In genomic region chr6:129660346-129660676, GRCh38 we compare ENCODE assay signal across 19 cellular contexts. TPM values are rescaled to one million over a fixed set of nuclear protein-coding genes. Genes with fewer than 3 reads are reported as not detected.
A peak's percentile ranks its signal among the peaks of the same experiment; 100 is the strongest.
DNase-seq lines count a peak whose midpoint lies in the region; ATAC-seq, FAIRE-seq and TF ChIP-seq lines count a peak whose summit lies in the region.
"Had no signal": no experiment of that assay in that cellular context is flagged by ENCODE, and none has a peak within 500 bp of the region (broad histone marks: within the 10 kb centered on the region; RNA-seq: fewer than 3 reads in every experiment).

No MANE protein-coding gene starts in this region.

- H3K9ac ChIP-seq in mammary epithelial cell (ENCODE audit: insufficient read depth, low read length) (peak overlapping the region; percentile 76), HepG2 (ENCODE audit: insufficient read depth, low read depth, low read length) (no peak overlapping the region)

- peaks cover 5% of the 10 kb centered on the region for H3K36me3 Mint-ChIP-seq in Caco-2 (ENCODE audit: insufficient read depth, unreplicated experiment)
- no peaks in the 10 kb centered on the region for H3K36me3 Mint-ChIP-seq in activated T-helper 2 cell treated with anti-CD3 and anti-CD28 coated beads, Interferon-gamma antibody, Interleukin-2, Interleukin-4, amounts not matched to agents 10 μg/mL and 5 μg/mL and 100 μg/mL, durations not matched to agents 14 hours and 24 hours and 36 hours (ENCODE audit: low read depth)

- TF ChIP-seq EP300 in HepG2 (IDR thresholded peaks at IDR 0.05; ENCODE audit: low read depth in 2 of 2, low read length in 2 of 2), result no peak
- no peak for TF ChIP-seq EP300 in HepG2 (CRISPR knock-in tag; IDR thresholded peaks at IDR 0.05; ENCODE audit: borderline replicate concordance)

- TF ChIP-seq RAD21 in HepG2 (CRISPR knock-in tag; IDR thresholded peaks at IDR 0.05), result no peak

- peak overlapping the region; percentile 29 for H3K27ac Mint-ChIP-seq in Caco-2 (ENCODE audit: unreplicated experiment)
- no peak overlapping the region for H3K27ac Mint-ChIP-seq in activated T-helper 2 cell treated with anti-CD3 and anti-CD28 coated beads, Interferon-gamma antibody, Interleukin-2, Interleukin-4, amounts not matched to agents 10 μg/mL and 5 μg/mL and 100 μg/mL, durations not matched to agents 14 hours and 24 hours and 36 hours
- H3K27ac Mint-ChIP-seq: stimulated activated naive CD8-positive, alpha-beta T cell treated with anti-CD3 and anti-CD28 coated beads, Interleukin-15, amount 100 ng/mL, for 72 hours had no signal

- no peak for FAIRE-seq in HepG2 (lab: Jason Lieb, UNC)
- no peak for FAIRE-seq in small intestine (lab: Jason Lieb, UNC)
- FAIRE-seq: D721Med, G401.6, H54 had no signal

- WGBS in mammary epithelial cell (ENCODE audit: low coverage, missing lambda C conversion rate), result 0% methylated on average over 2 of the region's 2 CpGs
- WGBS in HepG2 (ENCODE audit: low lambda C conversion rate), result 100% methylated on average over 2 of the region's 2 CpGs
- 56 to 87% (median 75%) methylated on average over 2 of the region's 2 CpGs for WGBS in small intestine, 3 donors

- POLR2A ChIA-PET in Caco-2 (lab: Charles Lee), result no interaction called here
- POLR2A ChIA-PET in HepG2 (lab: Yijun Ruan, JAX), result interaction anchor here (2.8 to 3.6 kb wide), 3 partner anchors 9 to 49 kb away, joined by 6 to 24 read pairs (median 11); partner anchors contain the start of gene ARHGAP18

- in situ Hi-C loops in mammary epithelial cell (cut with MboI; ENCODE audit: low sequenced_read_pairs in 2 of 2) (no loop called here), HepG2 (cut with HindIII; ENCODE audit: extremely low pct_ligation_motif_present, low pct_unique_long_range_greater_than_20kb) (no loop called here)

- DNase-seq in Caco-2 (no peak), mammary epithelial cell (no peak), HepG2 (ENCODE audit: low spot score) (no peak), small intestine (no peak), superior temporal gyrus (ENCODE audit: extremely low spot score) (no peak)
- no peak for DNase-seq in activated T-helper 2 cell treated with anti-CD3 and anti-CD28 coated beads, Interferon-gamma antibody, Interleukin-2, Interleukin-4, amounts not matched to agents 10 μg/mL and 5 μg/mL and 100 μg/mL, durations not matched to agents 14 hours and 24 hours and 36 hours (ENCODE audit: low spot score)
- DNase-seq: activated CD4-positive, CD25-positive, alpha-beta regulatory T cell treated with anti-CD3 and anti-CD28 coated beads, Interleukin-2, amount 50 U/mL, for 72 hours; activated CD8-positive, alpha-beta memory T cell treated with anti-CD3 and anti-CD28 coated beads, Interleukin-2, amount 50 U/mL, for 4 hours; activated naive CD4-positive, alpha-beta T cell treated with Interleukin-2 at 50 U/mL for 16 hours; AML-193; dermis blood vessel endothelial cell; SHP77; stimulated activated CD4-positive, alpha-beta T cell treated with anti-CD3 and anti-CD28 coated beads, Interleukin-15, amount 100 ng/mL, for 24 hours; stimulated activated naive CD8-positive, alpha-beta T cell treated with anti-CD3 and anti-CD28 coated beads, Interleukin-15, amount 100 ng/mL, for 72 hours had no signal

- H3K4me3 ChIP-seq in Caco-2 (ENCODE audit: low read depth, low read length), result peak overlapping the region; percentile 7; the same call in 1 of the 2 replicates
- peak overlapping the region; percentile 45 to 55 (median 54) for H3K4me3 ChIP-seq in mammary epithelial cell (replicated peaks in 1 of 3; ENCODE audit: insufficient read depth in 1 of 3, low read depth in 2 of 3, low read length in 3 of 3)
- H3K4me3 ChIP-seq in HepG2 (replicated peaks in 1 of 3; ENCODE audit: insufficient read depth in 1 of 3, low read depth in 2 of 3, low read length in 3 of 3), result no peak overlapping the region
- H3K4me3 ChIP-seq in small intestine (ENCODE audit: low read depth in 1 of 2, low read length in 2 of 2), result peak overlapping the region in 1 of 2 donors; percentile 21

- TF ChIP-seq CTCF in Caco-2 (IDR thresholded peaks at IDR 0.05; ENCODE audit: insufficient read depth in 1 of 2, low read depth in 1 of 2, low read length in 1 of 2, severe bottlenecking in 1 of 2, unreplicated experiment in 1 of 2) (no peak), mammary epithelial cell (conservative IDR thresholded peaks at IDR 0.05 in 1 of 2, IDR thresholded peaks at IDR 0.05 in 1 of 2; ENCODE audit: extremely low read depth in 1 of 2, insufficient read depth in 1 of 2, low read depth in 1 of 2, low read length in 2 of 2) (no peak), HepG2 (CRISPR knock-in tag; IDR thresholded peaks at IDR 0.05) (no peak)

- H3K36me3 ChIP-seq in Caco-2 (ENCODE audit: control insufficient read depth, insufficient read depth, low read length), result no peaks in the 10 kb centered on the region
- no peaks in the 10 kb centered on the region for H3K36me3 ChIP-seq in mammary epithelial cell (ENCODE audit: insufficient read depth, low read length)
- H3K36me3 ChIP-seq in HepG2 (replicated peaks in 1 of 2; ENCODE audit: control insufficient read depth in 1 of 2, insufficient read depth in 2 of 2, low read length in 2 of 2), result peaks cover 6 to 20% of the 10 kb centered on the region in 2 experiments; a peak in 4 of 5 replicates
- H3K36me3 ChIP-seq in small intestine (ENCODE audit: control insufficient read depth in 2 of 2, insufficient read depth in 2 of 2, low read length in 2 of 2), result no peaks in the 10 kb centered on the region

- no peak for ATAC-seq in HepG2
- ATAC-seq in HG02623 (IDR thresholded peaks at IDR 0.05; ENCODE audit: unreplicated experiment), result no peak
- no peak for ATAC-seq in GM21367 (IDR thresholded peaks at IDR 0.05; ENCODE audit: unreplicated experiment)
- ATAC-seq: stimulated activated naive CD8-positive, alpha-beta T cell treated with anti-CD3 and anti-CD28 coated beads, Interleukin-15, amount 100 ng/mL, for 72 hours had no signal

- H3K27ac ChIP-seq in mammary epithelial cell (ENCODE audit: insufficient read depth, low read depth, low read length), result peak overlapping the region; percentile 43
- H3K27ac ChIP-seq in HepG2 (ENCODE audit: extremely low read length, insufficient read depth, low read length), result no peak overlapping the region
- H3K27ac ChIP-seq in small intestine (ENCODE audit: low read depth in 1 of 2, low read length in 1 of 2), result peak overlapping the region; percentile 38 to 41

- no peak for TF ChIP-seq POLR2A in HepG2 (IDR thresholded peaks at IDR 0.05; ENCODE audit: insufficient read depth in 1 of 2, low read depth in 2 of 2, low read length in 2 of 2)

- H3K79me2 ChIP-seq in mammary epithelial cell (ENCODE audit: insufficient read depth, low read length), result peaks cover 94% of the 10 kb centered on the region
- H3K79me2 ChIP-seq in HepG2 (ENCODE audit: insufficient read depth, low read length), result peaks cover 98% of the 10 kb centered on the region

- H3K27me3 ChIP-seq in Caco-2 (replicated peaks; ENCODE audit: control insufficient read depth, insufficient read depth, low read length) (no peaks in the 10 kb centered on the region), mammary epithelial cell (ENCODE audit: insufficient read depth, low read length) (no peaks in the 10 kb centered on the region), HepG2 (ENCODE audit: control insufficient read depth in 1 of 2, insufficient read depth in 2 of 2, low read length in 2 of 2) (no peaks in the 10 kb centered on the region), small intestine (ENCODE audit: control insufficient read depth in 2 of 2, insufficient read depth in 2 of 2, low read length in 2 of 2) (no peaks in the 10 kb centered on the region)

- no peaks in the 10 kb centered on the region for H3K27me3 Mint-ChIP-seq in Caco-2 (ENCODE audit: insufficient read depth, unreplicated experiment)
- no peaks in the 10 kb centered on the region for H3K27me3 Mint-ChIP-seq in activated T-helper 2 cell treated with anti-CD3 and anti-CD28 coated beads, Interferon-gamma antibody, Interleukin-2, Interleukin-4, amounts not matched to agents 10 μg/mL and 5 μg/mL and 100 μg/mL, durations not matched to agents 14 hours and 24 hours and 36 hours (ENCODE audit: low read depth)

- dilution Hi-C loops in mammary epithelial cell (cut with HindIII; ENCODE audit: low sequenced_read_pairs), result loop anchor here (5.0 kb wide), 1 partner anchor 58 kb away; no protein-coding TSS in a partner anchor

- H3K9me3 Mint-ChIP-seq in Caco-2 (ENCODE audit: unreplicated experiment), result peaks cover 6% of the 10 kb centered on the region
- no peaks in the 10 kb centered on the region for H3K9me3 Mint-ChIP-seq in activated T-helper 2 cell treated with anti-CD3 and anti-CD28 coated beads, Interferon-gamma antibody, Interleukin-2, Interleukin-4, amounts not matched to agents 10 μg/mL and 5 μg/mL and 100 μg/mL, durations not matched to agents 14 hours and 24 hours and 36 hours
- H3K9me3 Mint-ChIP-seq: stimulated activated naive CD8-positive, alpha-beta T cell treated with anti-CD3 and anti-CD28 coated beads, Interleukin-15, amount 100 ng/mL, for 72 hours had no signal

- CTCF ChIA-PET in Caco-2 (lab: Charles Lee), result no interaction called here
- CTCF ChIA-PET in mammary epithelial cell (lab: Charles Lee; ENCODE audit: low non-redundant PET), result no interaction called here
- CTCF ChIA-PET in HepG2 (lab: Yijun Ruan, JAX; ENCODE audit: low intra/inter-chr PET ratio, low total read pairs), result no interaction called here

- TSS peak; percentile 94 for BruUV-seq in Caco-2 (replicated peaks; lab: Mats Ljungman, UMichigan)
- BruUV-seq in mammary epithelial cell (replicated peaks; lab: Mats Ljungman, UMichigan), result no TSS peak
- BruUV-seq in HepG2 (replicated peaks; lab: Mats Ljungman, UMichigan), result no TSS peak

- H3K9me3 ChIP-seq in Caco-2 (no peaks in the 10 kb centered on the region), mammary epithelial cell (replicated peaks; ENCODE audit: insufficient read depth, low read length) (no peaks in the 10 kb centered on the region), HepG2 (ENCODE audit: low read length) (no peaks in the 10 kb centered on the region), small intestine (ENCODE audit: control insufficient read depth, low read depth) (no peaks in the 10 kb centered on the region)

- H3K4me2 ChIP-seq in mammary epithelial cell (ENCODE audit: insufficient read depth, low read depth, low read length), result peak overlapping the region; percentile 94
- H3K4me2 ChIP-seq in HepG2 (ENCODE audit: low read depth, low read length), result peak overlapping the region; percentile 8

- H3K4me1 ChIP-seq in Caco-2, result peaks cover 39% of the 10 kb centered on the region
- peaks cover 4% of the 10 kb centered on the region for H3K4me1 ChIP-seq in mammary epithelial cell (ENCODE audit: insufficient read depth, low read length)
- H3K4me1 ChIP-seq in HepG2 (ENCODE audit: insufficient read depth, low read length), result peaks cover 85% of the 10 kb centered on the region
- H3K4me1 ChIP-seq in small intestine (ENCODE audit: control insufficient read depth in 2 of 2, insufficient read depth in 1 of 2, low read depth in 1 of 2, low read length in 1 of 2), result peaks cover 7 to 17% of the 10 kb centered on the region in 2 donors

- H3K4me1 Mint-ChIP-seq in Caco-2 (ENCODE audit: low read depth, unreplicated experiment), result peaks cover 38% of the 10 kb centered on the region
- peaks cover 14% of the 10 kb centered on the region for H3K4me1 Mint-ChIP-seq in activated T-helper 2 cell treated with anti-CD3 and anti-CD28 coated beads, Interferon-gamma antibody, Interleukin-2, Interleukin-4, amounts not matched to agents 10 μg/mL and 5 μg/mL and 100 μg/mL, durations not matched to agents 14 hours and 24 hours and 36 hours (ENCODE audit: low read depth)

- H2AFZ ChIP-seq in mammary epithelial cell (ENCODE audit: low read depth, low read length) (peak overlapping the region; percentile 64), HepG2 (ENCODE audit: low read length) (no peak overlapping the region)

- no peaks in the 10 kb centered on the region for H4K20me1 ChIP-seq in mammary epithelial cell (ENCODE audit: insufficient read depth, low read length)
- peaks cover 16% of the 10 kb centered on the region for H4K20me1 ChIP-seq in HepG2 (ENCODE audit: insufficient read depth, low read length)

- intact Hi-C loops in Caco-2 (cut with micrococcal nuclease; ENCODE audit: unreplicated experiment) (loop anchor here (1.0 to 10.0 kb wide), 2 partner anchors 9 to 156 kb away; no protein-coding TSS in a partner anchor), mammary epithelial cell (cut with micrococcal nuclease) (loop anchor here (1.0 kb wide), 1 partner anchor 46 kb away; no protein-coding TSS in a partner anchor), HepG2 (cut with micrococcal nuclease; ENCODE audit: unreplicated experiment) (no loop called here)
- intact Hi-C loops in activated T-helper 2 cell treated with anti-CD3 and anti-CD28 coated beads, Interferon-gamma antibody, Interleukin-2, Interleukin-4, amounts not matched to agents 10 μg/mL and 5 μg/mL and 100 μg/mL, durations not matched to agents 14 hours and 24 hours and 36 hours (cut with micrococcal nuclease), result no loop called here

- H3K4me3 Mint-ChIP-seq in Caco-2 (ENCODE audit: unreplicated experiment), result peak overlapping the region; percentile 55
- H3K4me3 Mint-ChIP-seq in activated T-helper 2 cell treated with anti-CD3 and anti-CD28 coated beads, Interferon-gamma antibody, Interleukin-2, Interleukin-4, amounts not matched to agents 10 μg/mL and 5 μg/mL and 100 μg/mL, durations not matched to agents 14 hours and 24 hours and 36 hours (ENCODE audit: low read depth), result no peak overlapping the region
- H3K4me3 Mint-ChIP-seq: stimulated activated naive CD8-positive, alpha-beta T cell treated with anti-CD3 and anti-CD28 coated beads, Interleukin-15, amount 100 ng/mL, for 72 hours had no signal

RNA-seq across cellular contexts. Expression of gene ARHGAP18, which starts 49.7 kb away (rescaled TPM):
- 15.0 and 15.6 TPM in 2 replicates for total RNA-seq in Caco-2 (2022)
- total RNA-seq in mammary epithelial cell, result 10 to 100 TPM; 20.8 to 28.5 TPM
- 14.9 TPM for polyA plus RNA-seq in mammary epithelial cell
- 17.2 TPM for polyA minus RNA-seq in mammary epithelial cell
- total RNA-seq in HepG2 (2016; rRNA removed; fragmentation: Illumina TruSeq; extraction: Trizol), result 115 and 183 TPM in 2 replicates
- total RNA-seq in HepG2 (2016; cell fraction: cytosol; rRNA removed; fragmentation: Illumina TruSeq; extraction: Trizol; ENCODE audit: low read depth), result 16.6 and 18.3 TPM in 2 replicates
- total RNA-seq in HepG2 (2016; cell fraction: insoluble cytoplasmic fraction; rRNA removed; fragmentation: Illumina TruSeq; extraction: Trizol), result 116 and 185 TPM in 2 replicates
- 53.6 and 60.8 TPM in 2 replicates for total RNA-seq in HepG2 (2016; cell fraction: membrane; rRNA removed; fragmentation: Illumina TruSeq; extraction: Trizol)
- 89.7 and 91.5 TPM in 2 replicates for total RNA-seq in HepG2 (2016; cell fraction: nucleus; rRNA removed; fragmentation: Illumina TruSeq; extraction: Trizol)
- polyA plus RNA-seq in HepG2 (2011; rRNA removed), result 37.8 and 58.2 TPM in 2 replicates
- 24.3 and 29.8 TPM in 2 replicates for polyA plus RNA-seq in HepG2 (2011; cell fraction: cytosol; rRNA removed)
- polyA plus RNA-seq in HepG2 (2011; cell fraction: nucleus; rRNA removed), result 13.1 and 14.2 TPM in 2 replicates
- 54.6 and 95.7 TPM in 2 replicates for polyA plus RNA-seq in HepG2 (2012)
- 6.1 and 6.7 TPM in 2 replicates for polyA plus RNA-seq in HepG2 (2016; cell fraction: cytosol; fragmentation: Illumina TruSeq; extraction: Trizol; ENCODE audit: low read depth)
- 150 and 162 TPM in 2 replicates for polyA plus RNA-seq in HepG2 (2016; cell fraction: insoluble cytoplasmic fraction; fragmentation: Illumina TruSeq; extraction: Trizol; ENCODE audit: low read depth)
- polyA plus RNA-seq in HepG2 (2016; cell fraction: membrane; fragmentation: Illumina TruSeq; extraction: Trizol; ENCODE audit: low read depth), result 21.3 and 24.5 TPM in 2 replicates
- 65.9 and 66.3 TPM in 2 replicates for polyA plus RNA-seq in HepG2 (2016; cell fraction: nucleus; fragmentation: Illumina TruSeq; extraction: Trizol; ENCODE audit: insufficient read depth, low read depth)
- polyA minus RNA-seq in HepG2 (2011; rRNA and poly(A)+ RNA removed; ENCODE audit: low replicate concordance), result 8.2 and 55.6 TPM in 2 replicates
- 60.4 and 69.2 TPM in 2 replicates for polyA minus RNA-seq in HepG2 (2011; cell fraction: cytosol; rRNA and poly(A)+ RNA removed)
- 134 and 144 TPM in 2 replicates for polyA minus RNA-seq in HepG2 (2011; cell fraction: nucleus; rRNA and poly(A)+ RNA removed)
- 10 to 100 TPM; 15.1 to 32.4 (median 26.2) TPM for polyA plus RNA-seq in small intestine
- total RNA-seq in activated T-helper 2 cell treated with anti-CD3 and anti-CD28 coated beads, Interferon-gamma antibody, Interleukin-2, Interleukin-4, amounts not matched to agents 10 μg/mL and 5 μg/mL and 100 μg/mL, durations not matched to agents 14 hours and 24 hours and 36 hours, result 5.9 and 6.6 TPM in 2 replicates

Comparison
In these comparisons a context has a peak if more than half of its experiments do, and no peak if none do; other contexts are left out.
1. H3K4me3 ChIP-seq: peak in Caco-2 (single experiment) and mammary epithelial cell (3 of 3); none in HepG2 (0 of 3).
2. intact Hi-C loops: an anchor here in Caco-2 (1.0 to 10.0 kb wide) and mammary epithelial cell (1.0 kb wide); none called in HepG2 and activated T-helper 2 cell treated with anti-CD3 and anti-CD28 coated beads, Interferon-gamma antibody, Interleukin-2, Interleukin-4, amounts not matched to agents 10 μg/mL and 5 μg/mL and 100 μg/mL, durations not matched to agents 14 hours and 24 hours and 36 hours.